14 cellular contexts compared by ENCODE assay signal in the genomic region with DNA sequence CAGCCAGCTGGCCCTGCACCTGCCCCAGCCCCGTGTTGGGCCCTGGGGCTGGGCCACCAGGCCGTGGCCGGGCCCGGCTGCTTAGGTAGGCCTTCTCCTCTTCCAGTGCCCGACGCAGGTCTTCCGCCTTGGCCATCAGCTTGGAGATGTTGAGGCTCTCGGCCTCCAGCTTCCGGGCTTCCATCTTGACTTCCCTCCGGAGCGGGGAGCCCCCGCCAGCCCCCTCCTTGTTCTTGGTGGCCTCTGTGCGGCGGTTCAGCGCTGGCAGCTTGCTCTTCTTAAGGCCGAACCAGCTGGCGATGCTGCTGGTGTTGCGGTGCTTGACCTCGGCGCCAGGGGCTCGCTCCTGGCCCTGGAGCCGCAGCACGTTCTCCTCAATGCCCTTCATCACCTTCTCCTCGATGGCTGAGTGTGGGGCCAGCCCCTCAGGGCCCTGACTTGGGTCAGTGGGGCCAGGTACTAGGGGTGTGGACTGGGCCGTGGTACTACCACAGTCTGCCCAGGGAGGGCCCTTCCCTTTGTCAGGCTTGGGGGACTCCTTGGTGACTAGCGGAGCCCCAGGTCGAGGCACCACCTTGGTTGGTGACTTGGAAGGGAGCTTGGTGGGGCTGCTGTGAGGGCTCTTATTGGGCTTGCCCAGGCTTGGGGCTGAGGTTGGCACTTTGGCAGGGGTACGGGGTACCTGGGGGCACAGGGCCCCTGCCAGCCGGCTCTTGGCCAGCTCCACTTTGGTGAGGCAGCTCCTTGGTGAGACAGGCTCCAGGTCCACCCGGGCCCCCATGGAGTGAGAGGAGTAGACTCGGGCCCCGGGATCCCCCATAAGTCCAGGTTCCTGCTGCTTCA.
"Had no signal": no experiment of that assay in that cellular context is flagged by ENCODE, and none has a peak within 500 bp of the region (broad histone marks: within the 10 kb centered on the region; RNA-seq: fewer than 3 reads in every experiment).

No MANE protein-coding gene starts in this region.

- DNase-seq: activated CD4-positive, alpha-beta T cell treated with anti-CD3 and anti-CD28 coated beads for 36 hours; activated CD4-positive, alpha-beta T cell treated with anti-CD3 and anti-CD28 coated beads, Interleukin-2, amount 50 U/mL, for 48 hours; activated gamma-delta T cell; cerebellar nuclear complex; cortex of kidney; head of caudate nucleus; stimulated activated CD8-positive, alpha-beta memory T cell treated with anti-CD3 and anti-CD28 coated beads, Interleukin-4, amount 100 ng/mL, for 48 hours; stimulated activated naive CD4-positive, alpha-beta T cell treated with Interleukin-2 at 50 U/mL for 16 hours; transverse colon; uterus had no signal

- H3K27ac ChIP-seq: ascending aorta, pancreas, transverse colon, uterus had no signal

- H3K36me3 ChIP-seq: pancreas, uterus had no signal

- H3K27me3 ChIP-seq: ascending aorta, pancreas, transverse colon, uterus had no signal

- H3K9me3 ChIP-seq: ascending aorta, pancreas, transverse colon, uterus had no signal

- ATAC-seq: activated CD4-positive, alpha-beta T cell treated with anti-CD3 and anti-CD28 coated beads for 36 hours; left lobe of liver; WTC11 had no signal

- H3K4me1 ChIP-seq: ascending aorta, pancreas, transverse colon, uterus had no signal

- H3K4me3 ChIP-seq: ascending aorta, pancreas, transverse colon, uterus had no signal
